2 cellular contexts compared by ENCODE assay signal in the genomic region with DNA sequence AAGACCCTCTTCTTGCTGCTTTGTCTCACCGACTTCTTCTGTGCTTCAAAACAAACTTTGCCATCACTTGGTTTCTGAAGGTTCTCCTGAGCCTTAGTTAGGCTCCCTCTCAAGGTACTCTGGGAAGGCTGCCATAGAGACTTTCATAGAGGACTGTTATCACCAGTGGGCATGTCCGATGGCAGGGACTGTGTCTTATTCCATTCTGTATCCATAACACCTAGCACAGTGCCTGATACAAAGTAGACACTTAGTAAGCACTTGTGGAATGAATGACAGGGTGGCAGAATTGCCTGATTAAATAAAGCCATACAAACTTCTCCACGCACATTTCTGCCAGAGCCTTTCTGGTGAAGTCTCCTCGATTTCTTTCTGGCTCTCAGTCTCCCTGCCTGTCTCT.
TF ChIP-seq lines count a peak whose summit lies in the region.

No MANE protein-coding gene starts in this region.

TF ChIP-seq in GM23338, 12 proteins besides CTCF, POLR2A, EP300 and RAD21 (continues in another document):
- no peak for TF ChIP-seq STAT1 (IDR thresholded peaks at IDR 0.05; ENCODE audit: unreplicated experiment)
- no peak for TF ChIP-seq POLR2AphosphoS5 (IDR thresholded peaks at IDR 0.05; ENCODE audit: low read depth)
- TF ChIP-seq ZNF331 (CRISPR knock-in tag; IDR thresholded peaks at IDR 0.05; ENCODE audit: low read depth): no peak
- TF ChIP-seq ZNF114 (CRISPR knock-in tag; IDR thresholded peaks at IDR 0.05): no peak
- TF ChIP-seq NANOG (IDR thresholded peaks at IDR 0.05; ENCODE audit: borderline replicate concordance): no peak
- TF ChIP-seq, protein P1, sequence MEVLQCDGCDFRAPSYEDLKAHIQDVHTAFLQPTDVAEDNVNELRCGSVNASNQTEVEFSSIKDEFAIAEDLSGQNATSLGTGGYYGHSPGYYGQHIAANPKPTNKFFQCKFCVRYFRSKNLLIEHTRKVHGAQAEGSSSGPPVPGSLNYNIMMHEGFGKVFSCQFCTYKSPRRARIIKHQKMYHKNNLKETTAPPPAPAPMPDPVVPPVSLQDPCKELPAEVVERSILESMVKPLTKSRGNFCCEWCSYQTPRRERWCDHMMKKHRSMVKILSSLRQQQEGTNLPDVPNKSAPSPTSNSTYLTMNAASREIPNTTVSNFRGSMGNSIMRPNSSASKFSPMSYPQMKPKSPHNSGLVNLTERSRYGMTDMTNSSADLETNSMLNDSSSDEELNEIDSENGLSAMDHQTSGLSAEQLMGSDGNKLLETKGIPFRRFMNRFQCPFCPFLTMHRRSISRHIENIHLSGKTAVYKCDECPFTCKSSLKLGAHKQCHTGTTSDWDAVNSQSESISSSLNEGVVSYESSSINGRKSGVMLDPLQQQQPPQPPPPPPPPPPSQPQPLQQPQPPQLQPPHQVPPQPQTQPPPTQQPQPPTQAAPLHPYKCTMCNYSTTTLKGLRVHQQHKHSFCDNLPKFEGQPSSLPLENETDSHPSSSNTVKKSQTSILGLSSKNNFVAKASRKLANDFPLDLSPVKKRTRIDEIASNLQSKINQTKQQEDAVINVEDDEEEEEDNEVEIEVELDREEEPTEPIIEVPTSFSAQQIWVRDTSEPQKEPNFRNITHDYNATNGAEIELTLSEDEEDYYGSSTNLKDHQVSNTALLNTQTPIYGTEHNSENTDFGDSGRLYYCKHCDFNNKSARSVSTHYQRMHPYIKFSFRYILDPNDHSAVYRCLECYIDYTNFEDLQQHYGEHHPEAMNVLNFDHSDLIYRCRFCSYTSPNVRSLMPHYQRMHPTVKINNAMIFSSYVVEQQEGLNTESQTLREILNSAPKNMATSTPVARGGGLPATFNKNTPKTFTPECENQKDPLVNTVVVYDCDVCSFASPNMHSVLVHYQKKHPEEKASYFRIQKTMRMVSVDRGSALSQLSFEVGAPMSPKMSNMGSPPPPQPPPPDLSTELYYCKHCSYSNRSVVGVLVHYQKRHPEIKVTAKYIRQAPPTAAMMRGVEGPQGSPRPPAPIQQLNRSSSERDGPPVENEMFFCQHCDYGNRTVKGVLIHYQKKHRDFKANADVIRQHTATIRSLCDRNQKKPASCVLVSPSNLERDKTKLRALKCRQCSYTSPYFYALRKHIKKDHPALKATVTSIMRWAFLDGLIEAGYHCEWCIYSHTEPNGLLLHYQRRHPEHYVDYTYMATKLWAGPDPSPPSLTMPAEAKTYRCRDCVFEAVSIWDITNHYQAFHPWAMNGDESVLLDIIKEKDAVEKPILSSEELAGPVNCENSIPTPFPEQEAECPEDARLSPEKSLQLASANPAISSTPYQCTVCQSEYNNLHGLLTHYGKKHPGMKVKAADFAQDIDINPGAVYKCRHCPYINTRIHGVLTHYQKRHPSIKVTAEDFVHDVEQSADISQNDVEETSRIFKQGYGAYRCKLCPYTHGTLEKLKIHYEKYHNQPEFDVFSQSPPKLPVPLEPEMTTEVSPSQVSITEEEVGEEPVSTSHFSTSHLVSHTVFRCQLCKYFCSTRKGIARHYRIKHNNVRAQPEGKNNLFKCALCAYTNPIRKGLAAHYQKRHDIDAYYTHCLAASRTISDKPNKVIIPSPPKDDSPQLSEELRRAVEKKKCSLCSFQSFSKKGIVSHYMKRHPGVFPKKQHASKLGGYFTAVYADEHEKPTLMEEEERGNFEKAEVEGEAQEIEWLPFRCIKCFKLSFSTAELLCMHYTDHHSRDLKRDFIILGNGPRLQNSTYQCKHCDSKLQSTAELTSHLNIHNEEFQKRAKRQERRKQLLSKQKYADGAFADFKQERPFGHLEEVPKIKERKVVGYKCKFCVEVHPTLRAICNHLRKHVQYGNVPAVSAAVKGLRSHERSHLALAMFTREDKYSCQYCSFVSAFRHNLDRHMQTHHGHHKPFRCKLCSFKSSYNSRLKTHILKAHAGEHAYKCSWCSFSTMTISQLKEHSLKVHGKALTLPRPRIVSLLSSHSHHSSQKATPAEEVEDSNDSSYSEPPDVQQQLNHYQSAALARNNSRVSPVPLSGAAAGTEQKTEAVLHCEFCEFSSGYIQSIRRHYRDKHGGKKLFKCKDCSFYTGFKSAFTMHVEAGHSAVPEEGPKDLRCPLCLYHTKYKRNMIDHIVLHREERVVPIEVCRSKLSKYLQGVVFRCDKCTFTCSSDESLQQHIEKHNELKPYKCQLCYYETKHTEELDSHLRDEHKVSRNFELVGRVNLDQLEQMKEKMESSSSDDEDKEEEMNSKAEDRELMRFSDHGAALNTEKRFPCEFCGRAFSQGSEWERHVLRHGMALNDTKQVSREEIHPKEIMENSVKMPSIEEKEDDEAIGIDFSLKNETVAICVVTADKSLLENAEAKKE (CRISPR knock-in tag; IDR thresholded peaks at IDR 0.05): no peak
- TF ChIP-seq, protein P2, sequence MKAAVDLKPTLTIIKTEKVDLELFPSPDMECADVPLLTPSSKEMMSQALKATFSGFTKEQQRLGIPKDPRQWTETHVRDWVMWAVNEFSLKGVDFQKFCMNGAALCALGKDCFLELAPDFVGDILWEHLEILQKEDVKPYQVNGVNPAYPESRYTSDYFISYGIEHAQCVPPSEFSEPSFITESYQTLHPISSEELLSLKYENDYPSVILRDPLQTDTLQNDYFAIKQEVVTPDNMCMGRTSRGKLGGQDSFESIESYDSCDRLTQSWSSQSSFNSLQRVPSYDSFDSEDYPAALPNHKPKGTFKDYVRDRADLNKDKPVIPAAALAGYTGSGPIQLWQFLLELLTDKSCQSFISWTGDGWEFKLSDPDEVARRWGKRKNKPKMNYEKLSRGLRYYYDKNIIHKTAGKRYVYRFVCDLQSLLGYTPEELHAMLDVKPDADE (IDR thresholded peaks at IDR 0.05): no peak
- no peak for TF ChIP-seq EZH2phosphoT487 (IDR thresholded peaks at IDR 0.05; ENCODE audit: unreplicated experiment)
- no peak for TF ChIP-seq JUNB (IDR thresholded peaks at IDR 0.05; ENCODE audit: unreplicated experiment)
- no peak for TF ChIP-seq EZH2 (IDR thresholded peaks at IDR 0.05; ENCODE audit: low read depth, unreplicated experiment)

TF ChIP-seq in IMR-90, 13 proteins besides CTCF, POLR2A, EP300 and RAD21:
- TF ChIP-seq CEBPB (IDR thresholded peaks at IDR 0.05; ENCODE audit: low read depth, low read length): no peak
TF ChIP-seq in IMR-90: peak in this region for 0.
